Comparison of ENCODE assay signal across 1 cellular context in the genomic region with DNA sequence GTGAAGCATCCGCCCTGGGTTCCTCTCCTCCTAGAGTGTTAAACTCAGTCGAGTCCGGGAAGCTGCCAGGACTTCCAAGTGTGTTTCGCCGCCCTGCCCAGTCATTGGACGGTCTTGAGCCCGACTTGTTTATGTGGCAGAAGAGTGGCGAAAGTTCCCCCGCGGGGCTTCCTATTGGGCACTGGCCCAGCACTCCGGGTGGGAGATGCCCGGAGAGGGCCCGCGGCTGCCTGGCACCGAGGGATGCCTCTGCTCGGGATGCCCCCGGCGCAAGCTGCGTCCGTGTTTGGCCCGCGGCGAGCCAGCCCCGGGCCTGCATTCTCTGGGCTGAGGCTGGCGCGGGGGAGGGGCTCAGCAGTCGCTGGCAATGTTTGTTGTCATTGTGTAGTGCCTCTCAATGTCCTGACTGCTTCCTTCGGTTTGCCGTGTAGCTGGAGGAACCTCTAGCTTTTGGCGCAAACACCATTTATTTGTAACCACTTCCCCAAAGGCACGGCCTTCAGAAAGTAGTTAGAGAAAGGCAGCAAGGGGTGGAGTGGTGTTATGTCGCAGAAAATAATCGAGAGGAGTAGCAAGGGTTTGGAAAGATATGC.
A peak's percentile ranks its signal among the peaks of the same experiment; 100 is the strongest.
TF ChIP-seq lines count a peak whose summit lies in the region.

No MANE protein-coding gene starts in this region.

TF ChIP-seq in K562, 482 proteins besides CTCF, POLR2A, EP300 and RAD21 (continued from another document and continues in another):
- TF ChIP-seq PKNOX1 (IDR thresholded peaks at IDR 0.05) (no peak), NR1H2 (CRISPR knock-in tag; IDR thresholded peaks at IDR 0.05) (0 out of 2 replicates have a peak, but pooled peaks have one; percentile 1), ZNF197 (CRISPR knock-in tag; IDR thresholded peaks at IDR 0.05; ENCODE audit: low read depth) (no peak), SIX5 (IDR thresholded peaks at IDR 0.05; ENCODE audit: borderline replicate concordance in 1 of 2, insufficient read depth in 1 of 2, low read depth in 1 of 2, low read length in 2 of 2) (no peak), CTCFL (IDR thresholded peaks at IDR 0.05; ENCODE audit: borderline replicate concordance, insufficient read depth, low read depth, low read length, poor library complexity, severe bottlenecking) (no peak), ZBTB49 (CRISPR knock-in tag; IDR thresholded peaks at IDR 0.05; ENCODE audit: borderline replicate concordance) (no peak), CBX1 (IDR thresholded peaks at IDR 0.05; ENCODE audit: low read depth) (no peak), RBBP5 (IDR thresholded peaks at IDR 0.05; ENCODE audit: borderline replicate concordance, insufficient read depth, low read length, poor library complexity, severe bottlenecking) (no peak), TSC22D4 (tag; IDR thresholded peaks at IDR 0.05) (no peak), MLLT1 (IDR thresholded peaks at IDR 0.05) (peak; percentile 31 to 41; a peak in 1 of 4 replicates), ETV1 (tag; conservative IDR thresholded peaks at IDR 0.05; ENCODE audit: low read depth) (0 out of 2 replicates have a peak, but pooled peaks have one; percentile 36), E4F1 (CRISPR knock-in tag; IDR thresholded peaks at IDR 0.05; ENCODE audit: borderline replicate concordance) (no peak), CAMTA2 (CRISPR knock-in tag; conservative IDR thresholded peaks at IDR 0.05) (no peak), BRD4 (IDR thresholded peaks at IDR 0.05) (no peak)
- TF ChIP-seq, protein P1, sequence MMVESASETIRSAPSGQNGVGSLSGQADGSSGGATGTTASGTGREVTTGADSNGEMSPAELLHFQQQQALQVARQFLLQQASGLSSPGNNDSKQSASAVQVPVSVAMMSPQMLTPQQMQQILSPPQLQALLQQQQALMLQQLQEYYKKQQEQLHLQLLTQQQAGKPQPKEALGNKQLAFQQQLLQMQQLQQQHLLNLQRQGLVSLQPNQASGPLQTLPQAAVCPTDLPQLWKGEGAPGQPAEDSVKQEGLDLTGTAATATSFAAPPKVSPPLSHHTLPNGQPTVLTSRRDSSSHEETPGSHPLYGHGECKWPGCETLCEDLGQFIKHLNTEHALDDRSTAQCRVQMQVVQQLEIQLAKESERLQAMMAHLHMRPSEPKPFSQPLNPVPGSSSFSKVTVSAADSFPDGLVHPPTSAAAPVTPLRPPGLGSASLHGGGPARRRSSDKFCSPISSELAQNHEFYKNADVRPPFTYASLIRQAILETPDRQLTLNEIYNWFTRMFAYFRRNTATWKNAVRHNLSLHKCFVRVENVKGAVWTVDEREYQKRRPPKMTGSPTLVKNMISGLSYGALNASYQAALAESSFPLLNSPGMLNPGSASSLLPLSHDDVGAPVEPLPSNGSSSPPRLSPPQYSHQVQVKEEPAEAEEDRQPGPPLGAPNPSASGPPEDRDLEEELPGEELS (CRISPR knock-in tag; IDR thresholded peaks at IDR 0.05; ENCODE audit: borderline replicate concordance), result no peak
- TF ChIP-seq, protein P2, sequence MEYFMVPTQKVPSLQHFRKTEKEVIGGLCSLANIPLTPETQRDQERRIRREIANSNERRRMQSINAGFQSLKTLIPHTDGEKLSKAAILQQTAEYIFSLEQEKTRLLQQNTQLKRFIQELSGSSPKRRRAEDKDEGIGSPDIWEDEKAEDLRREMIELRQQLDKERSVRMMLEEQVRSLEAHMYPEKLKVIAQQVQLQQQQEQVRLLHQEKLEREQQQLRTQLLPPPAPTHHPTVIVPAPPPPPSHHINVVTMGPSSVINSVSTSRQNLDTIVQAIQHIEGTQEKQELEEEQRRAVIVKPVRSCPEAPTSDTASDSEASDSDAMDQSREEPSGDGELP (CRISPR knock-in tag; IDR thresholded peaks at IDR 0.05; ENCODE audit: borderline replicate concordance), result peak; percentile 48; the same call in 1 of the 2 replicates
- TF ChIP-seq, protein P3, sequence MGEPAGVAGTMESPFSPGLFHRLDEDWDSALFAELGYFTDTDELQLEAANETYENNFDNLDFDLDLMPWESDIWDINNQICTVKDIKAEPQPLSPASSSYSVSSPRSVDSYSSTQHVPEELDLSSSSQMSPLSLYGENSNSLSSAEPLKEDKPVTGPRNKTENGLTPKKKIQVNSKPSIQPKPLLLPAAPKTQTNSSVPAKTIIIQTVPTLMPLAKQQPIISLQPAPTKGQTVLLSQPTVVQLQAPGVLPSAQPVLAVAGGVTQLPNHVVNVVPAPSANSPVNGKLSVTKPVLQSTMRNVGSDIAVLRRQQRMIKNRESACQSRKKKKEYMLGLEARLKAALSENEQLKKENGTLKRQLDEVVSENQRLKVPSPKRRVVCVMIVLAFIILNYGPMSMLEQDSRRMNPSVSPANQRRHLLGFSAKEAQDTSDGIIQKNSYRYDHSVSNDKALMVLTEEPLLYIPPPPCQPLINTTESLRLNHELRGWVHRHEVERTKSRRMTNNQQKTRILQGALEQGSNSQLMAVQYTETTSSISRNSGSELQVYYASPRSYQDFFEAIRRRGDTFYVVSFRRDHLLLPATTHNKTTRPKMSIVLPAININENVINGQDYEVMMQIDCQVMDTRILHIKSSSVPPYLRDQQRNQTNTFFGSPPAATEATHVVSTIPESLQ (CRISPR knock-in tag; IDR thresholded peaks at IDR 0.05), result no peak
